Comparison of ENCODE assay signal across 1 cellular context in the genomic region with DNA sequence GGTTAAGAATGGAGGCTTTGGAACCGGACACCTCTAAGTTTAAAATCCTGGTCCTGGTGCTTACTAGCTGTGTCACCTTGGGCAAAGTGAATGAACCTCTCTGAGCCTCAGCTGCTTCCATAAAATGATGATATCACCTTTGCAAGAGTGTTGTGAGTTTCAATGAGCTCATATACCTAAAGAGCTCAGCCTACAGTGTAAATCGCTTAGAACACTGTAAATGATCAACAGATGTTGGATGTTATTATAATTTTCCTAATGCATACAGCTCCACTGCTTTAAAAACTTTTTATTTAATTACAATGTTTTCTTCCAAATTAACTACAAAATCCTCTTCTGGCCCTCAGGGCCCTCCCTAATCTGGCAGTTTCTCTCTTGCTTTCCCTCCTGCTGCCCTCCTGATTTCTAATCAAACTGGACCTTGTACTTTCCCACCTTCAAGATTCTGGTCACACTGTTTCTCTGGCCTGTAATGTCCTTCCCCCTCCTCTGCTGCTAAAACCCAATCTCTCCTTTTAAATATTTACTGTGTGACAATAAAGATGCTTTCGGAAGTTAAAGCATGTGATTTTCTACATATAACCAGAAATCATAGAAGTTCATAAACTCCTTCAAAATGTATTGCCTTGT.
TF ChIP-seq lines count a peak whose summit lies in the region.

No MANE protein-coding gene starts in this region.

TF ChIP-seq in HEK293, 187 proteins besides CTCF, POLR2A, EP300 and RAD21 (continued from another document):
- TF ChIP-seq, protein P1, sequence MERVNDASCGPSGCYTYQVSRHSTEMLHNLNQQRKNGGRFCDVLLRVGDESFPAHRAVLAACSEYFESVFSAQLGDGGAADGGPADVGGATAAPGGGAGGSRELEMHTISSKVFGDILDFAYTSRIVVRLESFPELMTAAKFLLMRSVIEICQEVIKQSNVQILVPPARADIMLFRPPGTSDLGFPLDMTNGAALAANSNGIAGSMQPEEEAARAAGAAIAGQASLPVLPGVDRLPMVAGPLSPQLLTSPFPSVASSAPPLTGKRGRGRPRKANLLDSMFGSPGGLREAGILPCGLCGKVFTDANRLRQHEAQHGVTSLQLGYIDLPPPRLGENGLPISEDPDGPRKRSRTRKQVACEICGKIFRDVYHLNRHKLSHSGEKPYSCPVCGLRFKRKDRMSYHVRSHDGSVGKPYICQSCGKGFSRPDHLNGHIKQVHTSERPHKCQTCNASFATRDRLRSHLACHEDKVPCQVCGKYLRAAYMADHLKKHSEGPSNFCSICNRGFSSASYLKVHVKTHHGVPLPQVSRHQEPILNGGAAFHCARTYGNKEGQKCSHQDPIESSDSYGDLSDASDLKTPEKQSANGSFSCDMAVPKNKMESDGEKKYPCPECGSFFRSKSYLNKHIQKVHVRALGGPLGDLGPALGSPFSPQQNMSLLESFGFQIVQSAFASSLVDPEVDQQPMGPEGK (tag by site-specific recombination; IDR thresholded peaks at IDR 0.05): no peak
- no peak for TF ChIP-seq ZNF747 (tag by site-specific recombination; IDR thresholded peaks at IDR 0.05)
- TF ChIP-seq, protein P2, sequence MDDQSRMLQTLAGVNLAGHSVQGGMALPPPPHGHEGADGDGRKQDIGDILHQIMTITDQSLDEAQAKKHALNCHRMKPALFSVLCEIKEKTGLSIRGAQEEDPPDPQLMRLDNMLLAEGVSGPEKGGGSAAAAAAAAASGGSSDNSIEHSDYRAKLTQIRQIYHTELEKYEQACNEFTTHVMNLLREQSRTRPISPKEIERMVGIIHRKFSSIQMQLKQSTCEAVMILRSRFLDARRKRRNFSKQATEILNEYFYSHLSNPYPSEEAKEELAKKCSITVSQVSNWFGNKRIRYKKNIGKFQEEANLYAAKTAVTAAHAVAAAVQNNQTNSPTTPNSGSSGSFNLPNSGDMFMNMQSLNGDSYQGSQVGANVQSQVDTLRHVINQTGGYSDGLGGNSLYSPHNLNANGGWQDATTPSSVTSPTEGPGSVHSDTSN (CRISPR knock-in tag; IDR thresholded peaks at IDR 0.05): no peak
- TF ChIP-seq ZNF785 (tag by site-specific recombination; IDR thresholded peaks at IDR 0.05): no peak
- no peak for TF ChIP-seq ZNF514 (tag by site-specific recombination; IDR thresholded peaks at IDR 0.05)
- no peak for TF ChIP-seq YY1 (tag by site-specific recombination; IDR thresholded peaks at IDR 0.05)
- peak; percentile 58 for TF ChIP-seq SCRT2 (tag by site-specific recombination; IDR thresholded peaks at IDR 0.05)
- TF ChIP-seq ZNF169 (tag by site-specific recombination; IDR thresholded peaks at IDR 0.05): no peak
- no peak for TF ChIP-seq HOXD13 (CRISPR knock-in tag; IDR thresholded peaks at IDR 0.05; ENCODE audit: borderline replicate concordance)
- TF ChIP-seq, protein P3, sequence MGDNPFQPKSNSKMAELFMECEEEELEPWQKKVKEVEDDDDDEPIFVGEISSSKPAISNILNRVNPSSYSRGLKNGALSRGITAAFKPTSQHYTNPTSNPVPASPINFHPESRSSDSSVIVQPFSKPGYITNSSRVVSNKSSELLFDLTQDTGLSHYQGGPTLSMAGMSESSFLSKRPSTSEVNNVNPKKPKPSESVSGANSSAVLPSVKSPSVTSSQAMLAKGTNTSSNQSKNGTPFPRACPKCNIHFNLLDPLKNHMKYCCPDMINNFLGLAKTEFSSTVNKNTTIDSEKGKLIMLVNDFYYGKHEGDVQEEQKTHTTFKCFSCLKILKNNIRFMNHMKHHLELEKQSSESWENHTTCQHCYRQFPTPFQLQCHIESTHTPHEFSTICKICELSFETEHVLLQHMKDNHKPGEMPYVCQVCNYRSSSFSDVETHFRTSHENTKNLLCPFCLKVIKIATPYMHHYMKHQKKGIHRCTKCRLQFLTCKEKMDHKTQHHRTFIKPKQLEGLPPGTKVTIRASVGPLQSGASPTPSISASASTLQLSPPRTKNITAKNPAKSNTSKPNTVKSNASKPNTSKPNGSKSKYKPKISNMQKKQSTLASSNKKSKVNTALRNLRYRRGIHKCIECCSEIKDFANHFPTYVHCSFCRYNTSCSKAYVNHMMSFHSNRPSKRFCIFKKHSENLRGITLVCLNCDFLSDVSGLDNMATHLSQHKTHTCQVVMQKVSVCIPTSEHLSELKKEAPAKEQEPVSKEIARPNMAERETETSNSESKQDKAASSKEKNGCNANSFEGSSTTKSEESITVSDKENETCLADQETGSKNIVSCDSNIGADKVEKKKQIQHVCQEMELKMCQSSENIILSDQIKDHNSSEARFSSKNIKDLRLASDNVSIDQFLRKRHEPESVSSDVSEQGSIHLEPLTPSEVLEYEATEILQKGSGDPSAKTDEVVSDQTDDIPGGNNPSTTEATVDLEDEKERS (tag by site-specific recombination; IDR thresholded peaks at IDR 0.05): no peak
- TF ChIP-seq ZNF132 (tag by site-specific recombination; IDR thresholded peaks at IDR 0.05; ENCODE audit: borderline replicate concordance): no peak
- no peak for TF ChIP-seq FEZF1 (tag by site-specific recombination; IDR thresholded peaks at IDR 0.05)
- TF ChIP-seq GLI2 (tag by site-specific recombination; IDR thresholded peaks at IDR 0.05; ENCODE audit: borderline replicate concordance, low read depth): no peak
- TF ChIP-seq, protein P4, sequence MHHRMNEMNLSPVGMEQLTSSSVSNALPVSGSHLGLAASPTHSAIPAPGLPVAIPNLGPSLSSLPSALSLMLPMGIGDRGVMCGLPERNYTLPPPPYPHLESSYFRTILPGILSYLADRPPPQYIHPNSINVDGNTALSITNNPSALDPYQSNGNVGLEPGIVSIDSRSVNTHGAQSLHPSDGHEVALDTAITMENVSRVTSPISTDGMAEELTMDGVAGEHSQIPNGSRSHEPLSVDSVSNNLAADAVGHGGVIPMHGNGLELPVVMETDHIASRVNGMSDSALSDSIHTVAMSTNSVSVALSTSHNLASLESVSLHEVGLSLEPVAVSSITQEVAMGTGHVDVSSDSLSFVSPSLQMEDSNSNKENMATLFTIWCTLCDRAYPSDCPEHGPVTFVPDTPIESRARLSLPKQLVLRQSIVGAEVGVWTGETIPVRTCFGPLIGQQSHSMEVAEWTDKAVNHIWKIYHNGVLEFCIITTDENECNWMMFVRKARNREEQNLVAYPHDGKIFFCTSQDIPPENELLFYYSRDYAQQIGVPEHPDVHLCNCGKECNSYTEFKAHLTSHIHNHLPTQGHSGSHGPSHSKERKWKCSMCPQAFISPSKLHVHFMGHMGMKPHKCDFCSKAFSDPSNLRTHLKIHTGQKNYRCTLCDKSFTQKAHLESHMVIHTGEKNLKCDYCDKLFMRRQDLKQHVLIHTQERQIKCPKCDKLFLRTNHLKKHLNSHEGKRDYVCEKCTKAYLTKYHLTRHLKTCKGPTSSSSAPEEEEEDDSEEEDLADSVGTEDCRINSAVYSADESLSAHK (tag by site-specific recombination; IDR thresholded peaks at IDR 0.05): peak; percentile 46; the same call in 1 of the 2 replicates
- peak; percentile 49; the same call in 1 of the 2 replicates for TF ChIP-seq ZNF768 (tag by site-specific recombination; IDR thresholded peaks at IDR 0.05)
